Comparison of ENCODE assay signal across 8 cellular contexts in genomic region chr4:16082424-16083216, GRCh38. TPM values are rescaled to one million over a fixed set of nuclear protein-coding genes. Genes with fewer than 3 reads are reported as not detected.
DNase-seq lines count a peak whose midpoint lies in the region; ATAC-seq and TF ChIP-seq lines count a peak whose summit lies in the region.

No MANE protein-coding gene starts in this region.

- peak; percentile 74 for DNase-seq in COR-L47 (lab: John Stamatoyannopoulos, UW)
- peak; percentile 78 for DNase-seq in NCI-H69 (lab: John Stamatoyannopoulos, UW)
- DNase-seq in dermis blood vessel endothelial cell = peak; percentile 30
- DNase-seq in lower lobe of right lung = peak; percentile 67

- intact Hi-C loops in lower lobe of right lung (cut with DNase I) = no loop called here

- no peaks in the 10 kb centered on the region for H3K36me3 ChIP-seq in lower lobe of right lung
- no peaks in the 10 kb centered on the region for H3K36me3 ChIP-seq in subcutaneous abdominal adipose tissue (ENCODE audit: control insufficient read depth in 5 of 5, insufficient read depth in 5 of 5, low read length in 5 of 5)

- TF ChIP-seq CTCF in lower lobe of right lung (IDR thresholded peaks at IDR 0.05) = no peak

- H3K9me3 ChIP-seq in lower lobe of right lung (no peaks in the 10 kb centered on the region), subcutaneous abdominal adipose tissue (ENCODE audit: control insufficient read depth in 5 of 5, low read length in 5 of 5) (peaks cover 0 to 14% (median 5%) of the 10 kb centered on the region in 5 donors)

- H3K27me3 ChIP-seq in lower lobe of right lung (ENCODE audit: low read depth) (peaks cover 54% of the 10 kb centered on the region), subcutaneous abdominal adipose tissue (ENCODE audit: control insufficient read depth in 5 of 5, insufficient read depth in 4 of 5, low read length in 5 of 5) (peaks cover 30 to 54% (median 34%) of the 10 kb centered on the region in 5 donors)

- no peak overlapping the region for H3K27ac ChIP-seq in lower lobe of right lung
- H3K27ac ChIP-seq in subcutaneous abdominal adipose tissue (ENCODE audit: low read depth, low read length) = no peak overlapping the region

- H3K4me1 ChIP-seq in lower lobe of right lung (peaks cover 25% of the 10 kb centered on the region), subcutaneous abdominal adipose tissue (ENCODE audit: control insufficient read depth in 5 of 5, insufficient read depth in 5 of 5, low read length in 5 of 5) (peaks cover 0 to 24% (median 23%) of the 10 kb centered on the region in 5 donors)

- peak overlapping the region; percentile 55 for H3K4me3 ChIP-seq in lower lobe of right lung
- H3K4me3 ChIP-seq in subcutaneous abdominal adipose tissue (ENCODE audit: low read depth in 1 of 5, low read length in 5 of 5) = peak overlapping the region; percentile 58 to 69 (median 63)

- peak; percentile 67 to 69 for ATAC-seq in lower lobe of right lung
- no peak for ATAC-seq in GM18873 (IDR thresholded peaks at IDR 0.05; ENCODE audit: low FRiP score, unreplicated experiment)
- no peak for ATAC-seq in HG03095 (IDR thresholded peaks at IDR 0.05; ENCODE audit: unreplicated experiment)
- no peak for ATAC-seq in HG02759 (IDR thresholded peaks at IDR 0.05; ENCODE audit: unreplicated experiment)

- peak overlapping the region in 2 of 5 donors; percentile 23 to 52 for H3K9ac ChIP-seq in subcutaneous abdominal adipose tissue (ENCODE audit: low read length in 5 of 5)

RNA-seq across cellular contexts. Expression of gene PROM1, which starts 1.2 kb away (rescaled TPM):
- total RNA-seq in dermis blood vessel endothelial cell = 0.14 and 1.0 TPM in 2 replicates
- total RNA-seq in lower lobe of right lung = 10.1 TPM

Comparison
In these comparisons a context has a peak if more than half of its experiments do, and no peak if none do; other contexts are left out.
1. ATAC-seq: peak in lower lobe of right lung (2 of 2); none in GM18873 (single experiment), HG03095 (single experiment) and HG02759 (single experiment).
2. Peak in every context shown above with its lines, with median percentiles within 50 percentile points of each other: DNase-seq.